Comparison of ENCODE assay signal across 10 cellular contexts in the genomic region with DNA sequence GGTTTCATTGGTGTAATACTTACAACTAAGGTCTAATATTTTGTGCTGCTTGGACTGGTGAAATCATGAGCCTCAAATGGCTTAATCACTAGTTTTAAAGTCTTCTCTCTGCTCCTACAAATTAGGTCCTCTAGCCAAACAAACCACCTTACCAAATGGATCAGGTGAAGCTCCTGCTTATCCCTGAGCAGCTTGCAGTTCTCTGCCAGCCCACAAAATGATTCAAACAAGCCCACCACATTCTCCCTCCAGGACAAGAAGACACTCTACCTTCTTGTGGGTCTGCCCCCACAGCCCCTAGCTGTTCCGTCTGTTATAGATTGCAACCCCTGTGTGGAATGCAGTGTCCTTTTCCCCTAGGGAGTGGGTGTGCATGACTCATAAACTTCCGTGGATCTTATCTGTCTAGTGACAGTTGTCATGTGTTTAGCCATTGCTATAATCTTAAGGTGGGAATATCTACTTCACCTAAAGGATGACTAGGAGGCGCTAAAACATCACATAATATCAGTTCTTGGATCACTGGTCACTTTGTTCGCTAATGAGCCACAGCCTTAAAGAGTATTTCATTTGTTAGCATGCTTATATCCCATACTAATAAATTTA.
DNase-seq lines count a peak whose midpoint lies in the region; ATAC-seq and TF ChIP-seq lines count a peak whose summit lies in the region.
"Had no signal": no experiment of that assay in that cellular context is flagged by ENCODE, and none has a peak within 500 bp of the region (broad histone marks: within the 10 kb centered on the region; RNA-seq: fewer than 3 reads in every experiment).

No MANE protein-coding gene starts in this region.

- H3K9me3 ChIP-seq in gastroesophageal sphincter: no peaks in the 10 kb centered on the region
- no peaks in the 10 kb centered on the region for H3K9me3 ChIP-seq in thyroid gland

- H3K4me3 ChIP-seq in gastroesophageal sphincter (no peak overlapping the region), thyroid gland (replicated peaks in 1 of 3) (no peak overlapping the region)
- H3K4me3 ChIP-seq: SK-N-MC had no signal

- DNase-seq in DMS 273 (lab: John Stamatoyannopoulos, UW; ENCODE audit: unreplicated experiment) (peak; percentile 58), NCI-H146 (lab: John Stamatoyannopoulos, UW) (peak; percentile 86), SW480 (ENCODE audit: low spot score) (peak; percentile 71), left colon (no peak), thyroid gland (no peak)

- no peaks in the 10 kb centered on the region for H3K36me3 ChIP-seq in gastroesophageal sphincter
- no peaks in the 10 kb centered on the region for H3K36me3 ChIP-seq in thyroid gland

- H3K27ac ChIP-seq in gastroesophageal sphincter: no peak overlapping the region
- H3K27ac ChIP-seq in thyroid gland: no peak overlapping the region
- H3K27ac ChIP-seq: SK-N-MC had no signal

- ATAC-seq in left colon: peak; percentile 30
- no peak for ATAC-seq in GM19463 (IDR thresholded peaks at IDR 0.05; ENCODE audit: unreplicated experiment)
- ATAC-seq in gastroesophageal sphincter: no peak
- no peak for ATAC-seq in activated CD4-positive, CD25-positive, alpha-beta regulatory T cell treated with anti-CD3 and anti-CD28 coated beads, Interleukin-2, amount 50 U/mL, for 24 hours
- ATAC-seq: natural killer cell treated with Interleukin-12 subunit alpha and Interleukin-12 subunit beta and Interleukin-15 and Interleukin-18, amount 100 ng/mL, for 72 hours had no signal

- TF ChIP-seq POLR2A in gastroesophageal sphincter (IDR thresholded peaks at IDR 0.05) (no peak), thyroid gland (IDR thresholded peaks at IDR 0.05) (no peak)

- WGBS in gastroesophageal sphincter (ENCODE audit: low coverage in 1 of 2), 2 donors: 23 to 27% methylated on average over 4 of the region's 4 CpGs
- 31 to 37% methylated on average over 4 of the region's 4 CpGs for WGBS in thyroid gland, 2 donors

- no peak for TF ChIP-seq EP300 in gastroesophageal sphincter (IDR thresholded peaks at IDR 0.05)

- TF ChIP-seq CTCF in gastroesophageal sphincter (IDR thresholded peaks at IDR 0.05) (no peak), thyroid gland (IDR thresholded peaks at IDR 0.05) (no peak)

- H3K4me1 ChIP-seq in gastroesophageal sphincter (no peaks in the 10 kb centered on the region), thyroid gland (no peaks in the 10 kb centered on the region)

- intact Hi-C loops in left colon (cut with DNase I, micrococcal nuclease) (no loop called here), thyroid gland (cut with DNase I) (no loop called here)

- H3K27me3 ChIP-seq in gastroesophageal sphincter: no peaks in the 10 kb centered on the region
- no peaks in the 10 kb centered on the region for H3K27me3 ChIP-seq in thyroid gland

Comparison
In these comparisons a context has a peak if more than half of its experiments do, and no peak if none do; other contexts are left out.
1. DNase-seq: peak in DMS 273 (single experiment), NCI-H146 (single experiment) and SW480 (single experiment); none in left colon (0 of 2) and thyroid gland (0 of 2).